1 cellular context compared by ENCODE assay signal in the genomic region with DNA sequence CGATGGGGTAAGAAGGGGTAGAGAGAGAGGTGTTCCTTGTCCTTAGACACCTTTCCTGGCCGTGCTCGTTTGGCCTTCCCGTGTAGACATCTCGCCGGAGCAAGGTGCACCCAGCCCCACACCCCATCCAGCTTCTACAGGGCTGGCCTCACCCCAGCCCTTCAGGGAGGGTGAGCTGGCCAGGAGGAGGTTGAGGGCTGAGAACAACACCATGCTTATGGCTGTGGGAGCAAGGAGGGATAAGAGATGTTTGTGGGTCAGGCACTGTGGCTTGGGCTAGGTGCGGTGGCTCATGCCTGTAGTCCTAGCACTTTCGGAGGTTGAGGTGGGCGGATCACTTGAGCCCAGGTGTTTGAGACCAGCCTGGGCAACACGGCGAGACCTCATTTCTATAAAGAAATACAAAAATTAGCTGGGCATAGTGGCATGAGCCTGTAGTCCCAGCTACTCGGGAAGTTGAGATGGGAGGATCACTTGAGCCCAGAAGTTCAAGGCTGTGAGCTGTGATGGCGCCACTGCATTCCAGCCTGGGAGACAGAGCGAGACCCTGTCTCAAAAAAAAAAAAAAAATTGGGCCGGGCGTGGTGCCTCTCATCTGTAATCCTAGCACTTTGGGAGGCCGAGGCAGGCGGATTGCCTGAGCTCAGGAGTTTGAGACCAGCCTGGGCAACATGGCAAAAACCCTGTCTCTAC.
TF ChIP-seq lines count a peak whose summit lies in the region.

No MANE protein-coding gene starts in this region.

TF ChIP-seq in SK-N-SH, 30 proteins besides CTCF, POLR2A, EP300 and RAD21 (continued from another document):
- TF ChIP-seq, protein P1, sequence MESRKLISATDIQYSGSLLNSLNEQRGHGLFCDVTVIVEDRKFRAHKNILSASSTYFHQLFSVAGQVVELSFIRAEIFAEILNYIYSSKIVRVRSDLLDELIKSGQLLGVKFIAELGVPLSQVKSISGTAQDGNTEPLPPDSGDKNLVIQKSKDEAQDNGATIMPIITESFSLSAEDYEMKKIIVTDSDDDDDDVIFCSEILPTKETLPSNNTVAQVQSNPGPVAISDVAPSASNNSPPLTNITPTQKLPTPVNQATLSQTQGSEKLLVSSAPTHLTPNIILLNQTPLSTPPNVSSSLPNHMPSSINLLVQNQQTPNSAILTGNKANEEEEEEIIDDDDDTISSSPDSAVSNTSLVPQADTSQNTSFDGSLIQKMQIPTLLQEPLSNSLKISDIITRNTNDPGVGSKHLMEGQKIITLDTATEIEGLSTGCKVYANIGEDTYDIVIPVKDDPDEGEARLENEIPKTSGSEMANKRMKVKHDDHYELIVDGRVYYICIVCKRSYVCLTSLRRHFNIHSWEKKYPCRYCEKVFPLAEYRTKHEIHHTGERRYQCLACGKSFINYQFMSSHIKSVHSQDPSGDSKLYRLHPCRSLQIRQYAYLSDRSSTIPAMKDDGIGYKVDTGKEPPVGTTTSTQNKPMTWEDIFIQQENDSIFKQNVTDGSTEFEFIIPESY (IDR thresholded peaks at IDR 0.05; ENCODE audit: borderline replicate concordance, low read depth): no peak
- TF ChIP-seq RCOR1 (IDR thresholded peaks at IDR 0.05; ENCODE audit: low read length) (no peak), GABPA (IDR thresholded peaks at IDR 0.05; ENCODE audit: low read depth) (no peak), RFX5 (IDR thresholded peaks at IDR 0.05; ENCODE audit: low read length) (no peak), NFIC (IDR thresholded peaks at IDR 0.05; ENCODE audit: borderline replicate concordance) (no peak), POLR2AphosphoS5 (IDR thresholded peaks at IDR 0.05; ENCODE audit: low read depth, low read length) (no peak), RXRA (IDR thresholded peaks at IDR 0.05; ENCODE audit: borderline replicate concordance, low read depth) (no peak), SIN3A (IDR thresholded peaks at IDR 0.05; ENCODE audit: borderline replicate concordance, low read depth, low read length) (no peak), MXI1 (IDR thresholded peaks at IDR 0.05; ENCODE audit: low read depth, low read length) (no peak), FOXJ3 (CRISPR knock-in tag; IDR thresholded peaks at IDR 0.05) (no peak), FOSL2 (IDR thresholded peaks at IDR 0.05; ENCODE audit: borderline replicate concordance, low read depth) (no peak), ELF1 (IDR thresholded peaks at IDR 0.05) (no peak)
- TF ChIP-seq, protein P2, sequence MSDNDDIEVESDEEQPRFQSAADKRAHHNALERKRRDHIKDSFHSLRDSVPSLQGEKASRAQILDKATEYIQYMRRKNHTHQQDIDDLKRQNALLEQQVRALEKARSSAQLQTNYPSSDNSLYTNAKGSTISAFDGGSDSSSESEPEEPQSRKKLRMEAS (IDR thresholded peaks at IDR 0.05; ENCODE audit: low read depth): no peak
- TF ChIP-seq, protein P3, sequence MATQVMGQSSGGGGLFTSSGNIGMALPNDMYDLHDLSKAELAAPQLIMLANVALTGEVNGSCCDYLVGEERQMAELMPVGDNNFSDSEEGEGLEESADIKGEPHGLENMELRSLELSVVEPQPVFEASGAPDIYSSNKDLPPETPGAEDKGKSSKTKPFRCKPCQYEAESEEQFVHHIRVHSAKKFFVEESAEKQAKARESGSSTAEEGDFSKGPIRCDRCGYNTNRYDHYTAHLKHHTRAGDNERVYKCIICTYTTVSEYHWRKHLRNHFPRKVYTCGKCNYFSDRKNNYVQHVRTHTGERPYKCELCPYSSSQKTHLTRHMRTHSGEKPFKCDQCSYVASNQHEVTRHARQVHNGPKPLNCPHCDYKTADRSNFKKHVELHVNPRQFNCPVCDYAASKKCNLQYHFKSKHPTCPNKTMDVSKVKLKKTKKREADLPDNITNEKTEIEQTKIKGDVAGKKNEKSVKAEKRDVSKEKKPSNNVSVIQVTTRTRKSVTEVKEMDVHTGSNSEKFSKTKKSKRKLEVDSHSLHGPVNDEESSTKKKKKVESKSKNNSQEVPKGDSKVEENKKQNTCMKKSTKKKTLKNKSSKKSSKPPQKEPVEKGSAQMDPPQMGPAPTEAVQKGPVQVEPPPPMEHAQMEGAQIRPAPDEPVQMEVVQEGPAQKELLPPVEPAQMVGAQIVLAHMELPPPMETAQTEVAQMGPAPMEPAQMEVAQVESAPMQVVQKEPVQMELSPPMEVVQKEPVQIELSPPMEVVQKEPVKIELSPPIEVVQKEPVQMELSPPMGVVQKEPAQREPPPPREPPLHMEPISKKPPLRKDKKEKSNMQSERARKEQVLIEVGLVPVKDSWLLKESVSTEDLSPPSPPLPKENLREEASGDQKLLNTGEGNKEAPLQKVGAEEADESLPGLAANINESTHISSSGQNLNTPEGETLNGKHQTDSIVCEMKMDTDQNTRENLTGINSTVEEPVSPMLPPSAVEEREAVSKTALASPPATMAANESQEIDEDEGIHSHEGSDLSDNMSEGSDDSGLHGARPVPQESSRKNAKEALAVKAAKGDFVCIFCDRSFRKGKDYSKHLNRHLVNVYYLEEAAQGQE (IDR thresholded peaks at IDR 0.05; ENCODE audit: low read depth, low read length): no peak
- TF ChIP-seq, protein P4, sequence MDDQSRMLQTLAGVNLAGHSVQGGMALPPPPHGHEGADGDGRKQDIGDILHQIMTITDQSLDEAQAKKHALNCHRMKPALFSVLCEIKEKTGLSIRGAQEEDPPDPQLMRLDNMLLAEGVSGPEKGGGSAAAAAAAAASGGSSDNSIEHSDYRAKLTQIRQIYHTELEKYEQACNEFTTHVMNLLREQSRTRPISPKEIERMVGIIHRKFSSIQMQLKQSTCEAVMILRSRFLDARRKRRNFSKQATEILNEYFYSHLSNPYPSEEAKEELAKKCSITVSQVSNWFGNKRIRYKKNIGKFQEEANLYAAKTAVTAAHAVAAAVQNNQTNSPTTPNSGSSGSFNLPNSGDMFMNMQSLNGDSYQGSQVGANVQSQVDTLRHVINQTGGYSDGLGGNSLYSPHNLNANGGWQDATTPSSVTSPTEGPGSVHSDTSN (IDR thresholded peaks at IDR 0.05): no peak
